ENCODE assay signal across 18 cellular contexts in genomic region chr22:38820021-38820420, GRCh38.
"Had no signal": no experiment of that assay in that cellular context is flagged by ENCODE, and none has a peak within 500 bp of the region (broad histone marks: within the 10 kb centered on the region; RNA-seq: fewer than 3 reads in every experiment).

No MANE protein-coding gene starts in this region.

- H3K9me3 ChIP-seq: colonic mucosa, upper lobe of right lung had no signal

- H3K4me1 ChIP-seq: colonic mucosa, foreskin keratinocyte, upper lobe of right lung had no signal

- H3K4me3 ChIP-seq: colonic mucosa, lung, upper lobe of right lung had no signal

- FAIRE-seq: islet of Langerhans had no signal

- H3K27me3 ChIP-seq: colonic mucosa, foreskin keratinocyte, upper lobe of right lung had no signal

- H3K27ac ChIP-seq: brain microvascular endothelial cell, colonic mucosa, foreskin keratinocyte, upper lobe of right lung had no signal

- H3K36me3 ChIP-seq: brain microvascular endothelial cell, colonic mucosa, upper lobe of right lung had no signal

- DNase-seq: activated CD4-positive, alpha-beta T cell treated with anti-CD3 and anti-CD28 coated beads, Interleukin-2, amount 50 U/mL, for 1 hour; activated CD8-positive, alpha-beta memory T cell treated with anti-CD3 and anti-CD28 coated beads, Interleukin-2, amount 50 U/mL, for 4 hours; activated naive CD4-positive, alpha-beta T cell treated with anti-CD3 and anti-CD28 coated beads for 36 hours; activated T-cell treated with anti-CD3 and anti-CD28 coated beads, Interleukin-2, amount 50 U/mL, for 4 hours; aorta; brain microvascular endothelial cell; central memory CD4-positive, alpha-beta T cell; colonic mucosa; foreskin keratinocyte; glutamatergic neuron; hippocampal formation; left colon; occipital lobe; retina; stimulated activated naive B cell treated with anti-CD40 and anti-IgM and Interleukin-4, amounts not matched to agents 10 μg/mL and 1 μg/mL and 100 μg/mL, for 72 hours; upper lobe of right lung had no signal
